In genomic region chr9:39039148-39039547, GRCh38 we compare ENCODE assay signal across 8 cellular contexts.
DNase-seq lines count a peak whose midpoint lies in the region; ATAC-seq and TF ChIP-seq lines count a peak whose summit lies in the region.
"Not testable (repeated sequence)": the region's sequence is repeated elsewhere in the genome, so short reads cannot be mapped to it uniquely, and the experiment has no call there.

No MANE protein-coding gene starts in this region.

- not testable (repeated sequence) for H3K4me1 ChIP-seq in heart left ventricle; right cardiac atrium (ENCODE audit: control insufficient read depth, insufficient read depth, low read length); upper lobe of right lung

- not testable (repeated sequence) for H3K9me3 Mint-ChIP-seq in mesothelial cell of epicardium

- H3K4me3 ChIP-seq in MG63; fibroblast of the aortic adventitia (ENCODE audit: low read depth, low read length); heart left ventricle; right cardiac atrium (ENCODE audit: low read length); upper lobe of right lung: not testable (repeated sequence)

- not testable (repeated sequence) for H3K27me3 ChIP-seq in MG63; heart left ventricle; right cardiac atrium (ENCODE audit: control insufficient read depth, insufficient read depth); upper lobe of right lung

- intact Hi-C loops in heart left ventricle (cut with DNase I); right cardiac atrium (cut with DNase I); sciatic nerve (cut with DNase I); upper lobe of right lung (cut with DNase I): not testable (repeated sequence)

- H3K36me3 ChIP-seq in MG63, heart left ventricle, upper lobe of right lung: not testable (repeated sequence)

- peaks cover 10% of the 10 kb centered on the region for H3K4me1 Mint-ChIP-seq in mesothelial cell of epicardium

- H3K36me3 Mint-ChIP-seq in mesothelial cell of epicardium: not testable (repeated sequence)

- not testable (repeated sequence) for H3K27me3 Mint-ChIP-seq in mesothelial cell of epicardium (ENCODE audit: low read depth)

- H3K27ac ChIP-seq in heart left ventricle; right cardiac atrium (ENCODE audit: low read length); upper lobe of right lung: not testable (repeated sequence)

- 49 to 68% (median 57%) methylated on average over 2 of the region's 2 CpGs for WGBS in heart left ventricle, 4 donors
- WGBS in right cardiac atrium: 54% methylated on average over 2 of the region's 2 CpGs

- H3K9me3 ChIP-seq in MG63; heart left ventricle; right cardiac atrium (ENCODE audit: control insufficient read depth, low read length); upper lobe of right lung: not testable (repeated sequence)

- ATAC-seq in heart left ventricle (peak in 3 of 4 donors; percentile 58 to 67 (median 63)), right cardiac atrium (peak; percentile 66 to 76), sciatic nerve (peak; percentile 15), upper lobe of right lung (peak; percentile 43)

- DNase-seq in MG63 (peak; percentile 62), dermis blood vessel endothelial cell (peak; percentile 37), fibroblast of the aortic adventitia (ENCODE audit: low read depth) (peak; percentile 40), right cardiac atrium (peak in 2 of 3 donors; percentile 23 to 66)
- DNase-seq in heart left ventricle; mesothelial cell of epicardium (ENCODE audit: low spot score in 2 of 2, unreplicated experiment in 2 of 2); sciatic nerve (ENCODE audit: low spot score); upper lobe of right lung: not testable (repeated sequence)

- not testable (repeated sequence) for TF ChIP-seq CTCF in fibroblast of the aortic adventitia (IDR thresholded peaks at IDR 0.05; ENCODE audit: insufficient read depth, low read length); heart left ventricle (IDR thresholded peaks at IDR 0.05); mesothelial cell of epicardium (IDR thresholded peaks at IDR 0.05; ENCODE audit: unreplicated experiment); upper lobe of right lung (IDR thresholded peaks at IDR 0.05)

- TF ChIP-seq POLR2A in heart left ventricle (IDR thresholded peaks at IDR 0.05): not testable (repeated sequence)

- not testable (repeated sequence) for H3K4me3 Mint-ChIP-seq in mesothelial cell of epicardium

- peak overlapping the region; percentile 80 for H3K27ac Mint-ChIP-seq in mesothelial cell of epicardium

Comparison
In these comparisons a context has a peak if more than half of its experiments do, and no peak if none do; other contexts are left out.
1. ATAC-seq: peak in every context shown above with its lines; median percentile 71 in right cardiac atrium; 63 in heart left ventricle; 43 in upper lobe of right lung; 15 in sciatic nerve.